Comparison of ENCODE assay signal across 10 cellular contexts in genomic region chr11:71489311-71490043, GRCh38. TPM values are rescaled to one million over a fixed set of nuclear protein-coding genes. Genes with fewer than 3 reads are reported as not detected.
DNase-seq lines count a peak whose midpoint lies in the region; ATAC-seq lines count a peak whose summit lies in the region.
"Had no signal": no experiment of that assay in that cellular context is flagged by ENCODE, and none has a peak within 500 bp of the region (broad histone marks: within the 10 kb centered on the region; RNA-seq: fewer than 3 reads in every experiment).

No MANE protein-coding gene starts in this region.

- peaks cover 31% of the 10 kb centered on the region for H3K4me1 Mint-ChIP-seq in activated T-helper 1 cell treated with anti-CD3 and anti-CD28 coated beads, Interleukin-12 subunit alpha, Interleukin-12 subunit beta, Interleukin-2, Interleukin-4 antibody, amounts not matched to agents 30 ng/mL and 10 ng/mL and 1 ng/mL, durations not matched to agents 14 hours and 24 hours and 36 hours (ENCODE audit: low read depth)
- H3K4me1 Mint-ChIP-seq in CD4-positive, alpha-beta memory T cell: peaks cover 0 to 14% (median 8%) of the 10 kb centered on the region in 4 donors

- H3K9me3 ChIP-seq in CD4-positive, alpha-beta memory T cell (ENCODE audit: control insufficient read depth in 1 of 2, low read length in 2 of 2): no peaks in the 10 kb centered on the region

- no peaks in the 10 kb centered on the region for H3K9me3 Mint-ChIP-seq in activated T-helper 1 cell treated with anti-CD3 and anti-CD28 coated beads, Interleukin-12 subunit alpha, Interleukin-12 subunit beta, Interleukin-2, Interleukin-4 antibody, amounts not matched to agents 30 ng/mL and 10 ng/mL and 1 ng/mL, durations not matched to agents 14 hours and 24 hours and 36 hours
- no peaks in the 10 kb centered on the region for H3K9me3 Mint-ChIP-seq in CD4-positive, alpha-beta memory T cell

- intact Hi-C loops in activated T-helper 1 cell treated with anti-CD3 and anti-CD28 coated beads, Interleukin-12 subunit alpha, Interleukin-12 subunit beta, Interleukin-2, Interleukin-4 antibody, amounts not matched to agents 30 ng/mL and 10 ng/mL and 1 ng/mL, durations not matched to agents 14 hours and 24 hours and 36 hours (cut with micrococcal nuclease): loop anchor here (1.0 kb wide), 2 partner anchors 36 to 40 kb away; partner anchors contain the start of gene NADSYN1
- intact Hi-C loops in CD4-positive, alpha-beta memory T cell (cut with micrococcal nuclease): no loop called here

- H3K36me3 ChIP-seq in CD4-positive, alpha-beta memory T cell (ENCODE audit: insufficient read depth, low read length): peaks cover 33% of the 10 kb centered on the region

- H3K27ac Mint-ChIP-seq in activated T-helper 1 cell treated with anti-CD3 and anti-CD28 coated beads, Interleukin-12 subunit alpha, Interleukin-12 subunit beta, Interleukin-2, Interleukin-4 antibody, amounts not matched to agents 30 ng/mL and 10 ng/mL and 1 ng/mL, durations not matched to agents 14 hours and 24 hours and 36 hours: peak overlapping the region; percentile 94
- H3K27ac Mint-ChIP-seq in CD4-positive, alpha-beta memory T cell: peak overlapping the region in 3 of 7 donors; percentile 42 to 69 (median 46)

- no peak overlapping the region for H3K27ac ChIP-seq in CD4-positive, alpha-beta memory T cell (ENCODE audit: low read depth, low read length)
- H3K27ac ChIP-seq: C4-2B had no signal

- no peak overlapping the region for H3K4me3 ChIP-seq in CD4-positive, alpha-beta memory T cell (ENCODE audit: low read length in 2 of 2)

- no peaks in the 10 kb centered on the region for H3K27me3 Mint-ChIP-seq in activated T-helper 1 cell treated with anti-CD3 and anti-CD28 coated beads, Interleukin-12 subunit alpha, Interleukin-12 subunit beta, Interleukin-2, Interleukin-4 antibody, amounts not matched to agents 30 ng/mL and 10 ng/mL and 1 ng/mL, durations not matched to agents 14 hours and 24 hours and 36 hours (ENCODE audit: insufficient read depth)
- no peaks in the 10 kb centered on the region for H3K27me3 Mint-ChIP-seq in CD4-positive, alpha-beta memory T cell

- DNase-seq in A172 (ENCODE audit: low spot score): peak; percentile 89
- DNase-seq in activated T-helper 1 cell treated with anti-CD3 and anti-CD28 coated beads, Interleukin-12 subunit alpha, Interleukin-12 subunit beta, Interleukin-2, Interleukin-4 antibody, amounts not matched to agents 30 ng/mL and 10 ng/mL and 1 ng/mL, durations not matched to agents 14 hours and 24 hours and 36 hours (ENCODE audit: low spot score): peak; percentile 58
- DNase-seq in lung microvascular endothelial cell (ENCODE audit: low read depth in 2 of 2): peak; percentile 74 to 95
- no peak for DNase-seq in NCI-H526 treated with DMSO at 0.1 percent for 48 hours (lab: John Stamatoyannopoulos, UW)
- DNase-seq in CD4-positive, alpha-beta memory T cell: no peak
- DNase-seq in NCI-H510A (lab: John Stamatoyannopoulos, UW): no peak
- DNase-seq: HCEC 1CT had no signal

- H3K4me3 Mint-ChIP-seq in activated T-helper 1 cell treated with anti-CD3 and anti-CD28 coated beads, Interleukin-12 subunit alpha, Interleukin-12 subunit beta, Interleukin-2, Interleukin-4 antibody, amounts not matched to agents 30 ng/mL and 10 ng/mL and 1 ng/mL, durations not matched to agents 14 hours and 24 hours and 36 hours: peak overlapping the region; percentile 63
- no peak overlapping the region for H3K4me3 Mint-ChIP-seq in CD4-positive, alpha-beta memory T cell

- POLR2A ChIA-PET in CD4-positive, alpha-beta memory T cell (lab: Charles Lee; ENCODE audit: partially characterized antibody): no interaction called here

- CTCF ChIA-PET in CD4-positive, alpha-beta memory T cell (lab: Charles Lee; ENCODE audit: partially characterized antibody): no interaction called here

- ATAC-seq in HG02610 (IDR thresholded peaks at IDR 0.05; ENCODE audit: unreplicated experiment) (peak; percentile 73), GM19035 (IDR thresholded peaks at IDR 0.05; ENCODE audit: unreplicated experiment) (no peak)

- H3K4me1 ChIP-seq in CD4-positive, alpha-beta memory T cell (ENCODE audit: insufficient read depth, low read length): no peaks in the 10 kb centered on the region

- H3K27me3 ChIP-seq in CD4-positive, alpha-beta memory T cell (ENCODE audit: insufficient read depth, low read length): no peaks in the 10 kb centered on the region

- peaks cover 60% of the 10 kb centered on the region for H3K36me3 Mint-ChIP-seq in activated T-helper 1 cell treated with anti-CD3 and anti-CD28 coated beads, Interleukin-12 subunit alpha, Interleukin-12 subunit beta, Interleukin-2, Interleukin-4 antibody, amounts not matched to agents 30 ng/mL and 10 ng/mL and 1 ng/mL, durations not matched to agents 14 hours and 24 hours and 36 hours (ENCODE audit: low read depth)
- H3K36me3 Mint-ChIP-seq in CD4-positive, alpha-beta memory T cell: peaks cover 73 to 76% of the 10 kb centered on the region in 2 donors

RNA-seq across cellular contexts. Expression of gene NADSYN1, which starts 36.5 kb away (rescaled TPM):
- total RNA-seq in A172 (2014; rRNA removed; shearing (Covaris generic)): 45.1 and 47.3 TPM in 2 replicates
- total RNA-seq in activated T-helper 1 cell treated with anti-CD3 and anti-CD28 coated beads, Interleukin-12 subunit alpha, Interleukin-12 subunit beta, Interleukin-2, Interleukin-4 antibody, amounts not matched to agents 30 ng/mL and 10 ng/mL and 1 ng/mL, durations not matched to agents 14 hours and 24 hours and 36 hours: 91.6 and 96.3 TPM in 2 replicates
- 67.9 and 69.7 TPM in 2 replicates for total RNA-seq in lung microvascular endothelial cell
- total RNA-seq in CD4-positive, alpha-beta memory T cell: 100 to 1,000 TPM; 233 to 243 TPM
- polyA plus RNA-seq in CD4-positive, alpha-beta memory T cell: 10 to 100 TPM; 35.9 to 39.2 TPM

RNA-seq across cellular contexts. Expression of gene KRTAP5-7, which starts 37.6 kb away (rescaled TPM):
- total RNA-seq in A172 (2014; rRNA removed; shearing (Covaris generic)): not detected in 2 replicates
- total RNA-seq in activated T-helper 1 cell treated with anti-CD3 and anti-CD28 coated beads, Interleukin-12 subunit alpha, Interleukin-12 subunit beta, Interleukin-2, Interleukin-4 antibody, amounts not matched to agents 30 ng/mL and 10 ng/mL and 1 ng/mL, durations not matched to agents 14 hours and 24 hours and 36 hours: 0.23 TPM in 1 of 2 replicates, not detected in the other
- not detected in 2 replicates for total RNA-seq in lung microvascular endothelial cell
- not detected for total RNA-seq in CD4-positive, alpha-beta memory T cell
- not detected for polyA plus RNA-seq in CD4-positive, alpha-beta memory T cell

RNA-seq across cellular contexts. Expression of gene DHCR7, which starts 41.3 kb away (rescaled TPM):
- 43.5 and 82.8 TPM in 2 replicates for total RNA-seq in A172 (2014; rRNA removed; shearing (Covaris generic))
- 100 and 106 TPM in 2 replicates for total RNA-seq in activated T-helper 1 cell treated with anti-CD3 and anti-CD28 coated beads, Interleukin-12 subunit alpha, Interleukin-12 subunit beta, Interleukin-2, Interleukin-4 antibody, amounts not matched to agents 30 ng/mL and 10 ng/mL and 1 ng/mL, durations not matched to agents 14 hours and 24 hours and 36 hours
- 38.3 and 38.6 TPM in 2 replicates for total RNA-seq in lung microvascular endothelial cell
- total RNA-seq in CD4-positive, alpha-beta memory T cell: 10 to 100 TPM; 15.3 to 16.2 TPM
- polyA plus RNA-seq in CD4-positive, alpha-beta memory T cell: 10 to 100 TPM; 17.7 to 18.0 TPM

RNA-seq across cellular contexts. Expression of gene KRTAP5-8, which starts 48.3 kb away (rescaled TPM):
- total RNA-seq in A172 (2014; rRNA removed; shearing (Covaris generic)): not detected in 2 replicates
- 0.17 TPM in 1 of 2 replicates, not detected in the other for total RNA-seq in activated T-helper 1 cell treated with anti-CD3 and anti-CD28 coated beads, Interleukin-12 subunit alpha, Interleukin-12 subunit beta, Interleukin-2, Interleukin-4 antibody, amounts not matched to agents 30 ng/mL and 10 ng/mL and 1 ng/mL, durations not matched to agents 14 hours and 24 hours and 36 hours
- total RNA-seq in lung microvascular endothelial cell: not detected in 2 replicates
- not detected for total RNA-seq in CD4-positive, alpha-beta memory T cell
- polyA plus RNA-seq in CD4-positive, alpha-beta memory T cell: not detected

RNA-seq across cellular contexts. Expression of gene KRTAP5-9, which starts 58.7 kb away (rescaled TPM):
- not detected in 2 replicates for total RNA-seq in A172 (2014; rRNA removed; shearing (Covaris generic))
- total RNA-seq in activated T-helper 1 cell treated with anti-CD3 and anti-CD28 coated beads, Interleukin-12 subunit alpha, Interleukin-12 subunit beta, Interleukin-2, Interleukin-4 antibody, amounts not matched to agents 30 ng/mL and 10 ng/mL and 1 ng/mL, durations not matched to agents 14 hours and 24 hours and 36 hours: not detected in 2 replicates
- total RNA-seq in lung microvascular endothelial cell: not detected in 2 replicates
- total RNA-seq in CD4-positive, alpha-beta memory T cell: not detected
- polyA plus RNA-seq in CD4-positive, alpha-beta memory T cell: not detected

Comparison
In these comparisons a context has a peak if more than half of its experiments do, and no peak if none do; other contexts are left out.
1. DNase-seq: peak in A172 (single experiment), activated T-helper 1 cell treated with anti-CD3 and anti-CD28 coated beads, Interleukin-12 subunit alpha, Interleukin-12 subunit beta, Interleukin-2, Interleukin-4 antibody, amounts not matched to agents 30 ng/mL and 10 ng/mL and 1 ng/mL, durations not matched to agents 14 hours and 24 hours and 36 hours (single experiment) and lung microvascular endothelial cell (2 of 2); none in NCI-H526 treated with DMSO at 0.1 percent for 48 hours (single experiment), CD4-positive, alpha-beta memory T cell (0 of 5) and NCI-H510A (single experiment).